In the genomic region with DNA sequence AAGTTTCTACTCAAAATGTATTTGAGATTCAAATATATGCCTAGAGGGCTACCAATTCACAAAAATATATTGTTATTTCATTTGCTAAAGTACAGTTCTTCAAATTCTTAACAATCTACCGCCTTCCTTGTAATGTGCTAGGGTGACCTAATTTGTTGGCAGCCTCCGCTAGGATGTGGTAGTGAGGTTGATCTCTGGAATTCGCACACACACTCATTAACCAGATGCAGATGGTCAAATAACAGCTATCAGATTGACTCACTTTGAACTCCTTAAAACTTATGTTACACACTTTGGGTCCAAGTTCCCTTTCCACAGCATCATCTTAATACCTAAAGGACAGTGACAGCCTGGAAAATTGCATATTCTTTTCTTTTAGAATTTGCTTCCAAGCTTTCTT, we compare ENCODE assay signal across 10 cellular contexts.
A peak's percentile ranks its signal among the peaks of the same experiment; 100 is the strongest.
DNase-seq lines count a peak whose midpoint lies in the region; ATAC-seq, FAIRE-seq and TF ChIP-seq lines count a peak whose summit lies in the region.
"Had no signal": no experiment of that assay in that cellular context is flagged by ENCODE, and none has a peak within 500 bp of the region (broad histone marks: within the 10 kb centered on the region; RNA-seq: fewer than 3 reads in every experiment).

No MANE protein-coding gene starts in this region.

- H3K36me3 ChIP-seq in astrocyte (ENCODE audit: insufficient read depth, low read length) (no peaks in the 10 kb centered on the region), upper lobe of right lung (no peaks in the 10 kb centered on the region)
- H3K36me3 ChIP-seq: ovary had no signal

- H3K27me3 ChIP-seq in astrocyte (ENCODE audit: insufficient read depth, low read length) (no peaks in the 10 kb centered on the region), upper lobe of right lung (no peaks in the 10 kb centered on the region)
- H3K27me3 ChIP-seq: ovary had no signal

- H3K4me2 ChIP-seq in astrocyte (ENCODE audit: low read length), result peak overlapping the region; percentile 43

- DNase-seq in Right ventricle myocardium inferior (ENCODE audit: missing footprints) (no peak), cardiac septum (ENCODE audit: low spot score) (no peak), astrocyte (ENCODE audit: low read depth) (peak; percentile 98), iris pigment epithelial cell (ENCODE audit: low read depth) (peak; percentile 97), upper lobe of right lung (no peak), NCI-H1092 treated with DMSO at 0.1 percent for 48 hours (lab: John Stamatoyannopoulos, UW) (no peak)
- no peak for DNase-seq in naive thymus-derived CD8-positive, alpha-beta T cell
- DNase-seq: ovary, T-helper 17 cell had no signal

- H3K4me1 Mint-ChIP-seq in astrocyte (ENCODE audit: low read depth, unreplicated experiment), result peaks cover 18% of the 10 kb centered on the region
- peaks cover 0 to 2% (median 0%) of the 10 kb centered on the region in 4 donors for H3K4me1 Mint-ChIP-seq in naive thymus-derived CD8-positive, alpha-beta T cell
- H3K4me1 Mint-ChIP-seq: T-helper 17 cell had no signal

- H2AFZ ChIP-seq in astrocyte (ENCODE audit: low read depth, low read length), result no peak overlapping the region

- ATAC-seq in Right ventricle myocardium inferior (peak; percentile 60), upper lobe of right lung (peak; percentile 23), GM19351 (IDR thresholded peaks at IDR 0.05; ENCODE audit: unreplicated experiment) (no peak)
- ATAC-seq in naive thymus-derived CD8-positive, alpha-beta T cell, result no peak
- ATAC-seq: T-helper 17 cell had no signal

- H3K9me3 ChIP-seq in astrocyte (ENCODE audit: insufficient read depth, low read depth, low read length) (no peaks in the 10 kb centered on the region), upper lobe of right lung (no peaks in the 10 kb centered on the region)
- H3K9me3 ChIP-seq: ovary had no signal

- H3K4me3 Mint-ChIP-seq in astrocyte (ENCODE audit: unreplicated experiment), result no peak overlapping the region
- no peak overlapping the region for H3K4me3 Mint-ChIP-seq in naive thymus-derived CD8-positive, alpha-beta T cell
- H3K4me3 Mint-ChIP-seq: T-helper 17 cell had no signal

- H4K20me1 ChIP-seq in astrocyte (ENCODE audit: insufficient read depth, low read length), result no peaks in the 10 kb centered on the region

- H3K9me3 Mint-ChIP-seq in astrocyte (ENCODE audit: unreplicated experiment), result no peaks in the 10 kb centered on the region
- peaks cover 0 to 3% (median 0%) of the 10 kb centered on the region in 9 donors for H3K9me3 Mint-ChIP-seq in naive thymus-derived CD8-positive, alpha-beta T cell

- no peaks in the 10 kb centered on the region for H3K79me2 ChIP-seq in astrocyte (ENCODE audit: insufficient read depth, low read length)

- intact Hi-C loops in Right ventricle myocardium inferior (cut with DNase I), result no loop called here
- intact Hi-C loops in cardiac septum (cut with DNase I), result no loop called here
- intact Hi-C loops in upper lobe of right lung (cut with DNase I), result no loop called here

- peak overlapping the region; percentile 25 for H3K27ac ChIP-seq in astrocyte (ENCODE audit: low read depth, low read length)
- no peak overlapping the region for H3K27ac ChIP-seq in upper lobe of right lung
- H3K27ac ChIP-seq: ovary had no signal

- peaks cover 15% of the 10 kb centered on the region for H3K4me1 ChIP-seq in astrocyte (ENCODE audit: insufficient read depth, low read length)
- no peaks in the 10 kb centered on the region for H3K4me1 ChIP-seq in upper lobe of right lung

- no peak overlapping the region for H3K9ac ChIP-seq in astrocyte (ENCODE audit: low read length)

- POLR2A ChIA-PET in naive thymus-derived CD8-positive, alpha-beta T cell (lab: Charles Lee), result no interaction called here

- peaks cover 3% of the 10 kb centered on the region for H3K36me3 Mint-ChIP-seq in astrocyte (ENCODE audit: low read depth, unreplicated experiment)
- no peaks in the 10 kb centered on the region for H3K36me3 Mint-ChIP-seq in naive thymus-derived CD8-positive, alpha-beta T cell

- TF ChIP-seq CTCF in astrocyte (IDR thresholded peaks at IDR 0.05; ENCODE audit: insufficient read depth, low read depth, low read length) (no peak), upper lobe of right lung (IDR thresholded peaks at IDR 0.05) (no peak)

- no peaks in the 10 kb centered on the region for H3K27me3 Mint-ChIP-seq in astrocyte (ENCODE audit: low read depth, unreplicated experiment)
- H3K27me3 Mint-ChIP-seq in naive thymus-derived CD8-positive, alpha-beta T cell, result peaks cover under 1 to 4% (median 2%) of the 10 kb centered on the region in 5 donors
- H3K27me3 Mint-ChIP-seq: T-helper 17 cell had no signal

- H3K27ac Mint-ChIP-seq in astrocyte (ENCODE audit: unreplicated experiment), result no peak overlapping the region
- H3K27ac Mint-ChIP-seq in naive thymus-derived CD8-positive, alpha-beta T cell, result no peak overlapping the region
- H3K27ac Mint-ChIP-seq: T-helper 17 cell had no signal

- no peak overlapping the region for H3K4me3 ChIP-seq in astrocyte (ENCODE audit: insufficient read depth, low read depth, low read length)
- H3K4me3 ChIP-seq in upper lobe of right lung, result no peak overlapping the region
- H3K4me3 ChIP-seq: ovary had no signal

- FAIRE-seq in astrocyte (lab: Jason Lieb, UNC), result peak; percentile 100

Comparison
In these comparisons a context has a peak if more than half of its experiments do, and no peak if none do; other contexts are left out.
1. ATAC-seq: peak in Right ventricle myocardium inferior (single experiment) and upper lobe of right lung (single experiment); none in naive thymus-derived CD8-positive, alpha-beta T cell (0 of 2) and GM19351 (single experiment).
2. DNase-seq: peak in astrocyte (single experiment) and iris pigment epithelial cell (single experiment); none in Right ventricle myocardium inferior (single experiment), cardiac septum (single experiment), upper lobe of right lung (single experiment), naive thymus-derived CD8-positive, alpha-beta T cell (0 of 10) and NCI-H1092 treated with DMSO at 0.1 percent for 48 hours (single experiment).